13 cellular contexts compared by ENCODE assay signal in genomic region chr13:47114030-47114429, GRCh38.
A peak's percentile ranks its signal among the peaks of the same experiment; 100 is the strongest.
DNase-seq lines count a peak whose midpoint lies in the region; TF ChIP-seq lines count a peak whose summit lies in the region.
"Had no signal": no experiment of that assay in that cellular context is flagged by ENCODE, and none has a peak within 500 bp of the region (broad histone marks: within the 10 kb centered on the region; RNA-seq: fewer than 3 reads in every experiment).

No MANE protein-coding gene starts in this region.

- peaks cover 47% of the 10 kb centered on the region; the same call in 1 of the 2 replicates for H3K4me1 Mint-ChIP-seq in HFFc6 (ENCODE audit: low read depth)

- DNase-seq in HFFc6 (peak; percentile 62), amniotic stem cell (lab: John Stamatoyannopoulos, UW) (peak; percentile 22), hepatic stellate cell (ENCODE audit: low spot score) (peak; percentile 43), caudate nucleus (lab: John Stamatoyannopoulos, UW) (no peak), foreskin melanocyte (no peak), ecto neural progenitor cell (ENCODE audit: low spot score) (no peak)
- DNase-seq in stimulated activated CD4-positive, alpha-beta T cell treated with anti-CD3 and anti-CD28 coated beads, Interleukin-12 subunit alpha, Interleukin-12 subunit beta, amount 100 ng/mL, for 4 hours = no peak
- DNase-seq: activated CD4-positive, alpha-beta T cell treated with anti-CD3 and anti-CD28 coated beads, Interleukin-2, amount 50 U/mL, for 1 hour; activated T-cell treated with anti-CD3 and anti-CD28 coated beads, Interleukin-2, amount 50 U/mL, for 72 hours; amygdala; NCI-H1417 treated with DMSO at 0.1 percent for 48 hours; nephron progenitor cell; PC-9 had no signal

- peak overlapping the region; percentile 76 for H3K27ac Mint-ChIP-seq in HFFc6
- H3K27ac Mint-ChIP-seq: activated T-cell treated with anti-CD3 and anti-CD28 coated beads, Interleukin-2, amount 50 U/mL, for 72 hours; nephron progenitor cell had no signal

- no peaks in the 10 kb centered on the region for H3K36me3 Mint-ChIP-seq in HFFc6 (ENCODE audit: low read depth)

- H3K9me3 Mint-ChIP-seq in HFFc6 = peaks cover 8% of the 10 kb centered on the region

- no peaks in the 10 kb centered on the region for H3K27me3 Mint-ChIP-seq in HFFc6 (ENCODE audit: insufficient read depth)

- peak overlapping the region; percentile 8; the same call in 1 of the 2 replicates for H3K4me3 Mint-ChIP-seq in HFFc6
- H3K4me3 Mint-ChIP-seq: activated T-cell treated with anti-CD3 and anti-CD28 coated beads, Interleukin-2, amount 50 U/mL, for 72 hours; nephron progenitor cell had no signal

- H3K27ac ChIP-seq in caudate nucleus (ENCODE audit: low read depth, low read length) = no peak overlapping the region
- H3K27ac ChIP-seq: PC-9 had no signal

- no peak for TF ChIP-seq CTCF in HFFc6 (IDR thresholded peaks at IDR 0.05)

Comparison
In these comparisons a context has a peak if more than half of its experiments do, and no peak if none do; other contexts are left out.
1. DNase-seq: peak in HFFc6 (single experiment), amniotic stem cell (single experiment) and hepatic stellate cell (single experiment); none in caudate nucleus (0 of 61), stimulated activated CD4-positive, alpha-beta T cell treated with anti-CD3 and anti-CD28 coated beads, Interleukin-12 subunit alpha, Interleukin-12 subunit beta, amount 100 ng/mL, for 4 hours (single experiment), foreskin melanocyte (single experiment) and ecto neural progenitor cell (single experiment).